In the genomic region with DNA sequence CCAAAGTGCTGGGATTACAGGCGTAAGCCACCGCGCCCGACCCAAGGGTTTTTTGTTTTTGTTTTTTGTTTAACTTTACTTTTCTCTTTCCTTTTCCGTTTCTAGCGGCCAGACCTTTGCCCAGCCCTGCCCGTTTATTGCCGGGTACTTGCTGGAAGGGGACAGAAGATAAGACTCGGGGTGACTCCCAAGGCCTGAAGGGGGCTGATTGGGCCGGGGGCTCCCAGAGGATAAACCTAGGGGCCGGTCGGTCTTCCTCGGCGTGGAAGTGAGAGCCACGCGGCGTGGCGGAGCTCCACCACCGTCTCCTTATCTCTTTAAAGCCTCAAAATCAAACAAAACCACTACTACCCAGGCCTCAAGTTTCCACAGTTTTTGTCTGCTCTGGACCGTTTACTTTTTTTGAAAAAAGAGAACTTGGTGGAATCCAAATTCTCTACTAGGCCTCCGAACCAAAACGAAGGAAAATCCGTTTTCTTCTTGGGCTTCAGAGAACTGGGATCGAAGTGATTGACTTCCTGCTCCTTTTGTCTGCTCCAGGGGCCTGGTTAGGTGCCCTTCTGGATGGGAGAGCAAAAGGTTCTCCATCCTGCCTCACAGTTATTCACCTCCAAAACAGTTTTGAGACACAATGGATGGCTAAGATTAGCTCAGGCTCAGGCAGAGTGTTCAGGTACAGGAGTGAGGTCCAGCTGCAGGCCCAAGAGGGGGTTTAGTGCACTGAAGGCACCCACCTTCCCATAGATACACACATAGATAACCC, we compare ENCODE assay signal across 19 cellular contexts. TPM values are rescaled to one million over a fixed set of nuclear protein-coding genes. Genes with fewer than 3 reads are reported as not detected.
DNase-seq lines count a peak whose midpoint lies in the region; TF ChIP-seq lines count a peak whose summit lies in the region.
"Had no signal": no experiment of that assay in that cellular context is flagged by ENCODE, and none has a peak within 500 bp of the region (broad histone marks: within the 10 kb centered on the region; RNA-seq: fewer than 3 reads in every experiment).

No MANE protein-coding gene starts in this region.

- no peaks in the 10 kb centered on the region for H3F3A ChIP-seq in Loucy (ENCODE audit: low read depth)

- no peak overlapping the region for H2AFZ ChIP-seq in Loucy (ENCODE audit: low read length)
- H2AFZ ChIP-seq in osteoblast (ENCODE audit: low read length) = no peak overlapping the region

- H3K9me2 ChIP-seq in Loucy (replicated peaks; ENCODE audit: low read depth, low read length) = no peaks in the 10 kb centered on the region

- H4K20me1 ChIP-seq in Loucy (ENCODE audit: insufficient read depth, low read length, poor library complexity, severe bottlenecking) (peaks cover 15% of the 10 kb centered on the region), osteoblast (ENCODE audit: insufficient read depth, low read length) (peaks cover 2% of the 10 kb centered on the region)

- intact Hi-C loops in dorsolateral prefrontal cortex (cut with DNase I) = no loop called here

- H3K9me3 ChIP-seq in Loucy (ENCODE audit: insufficient read depth, low read depth, low read length) = no peaks in the 10 kb centered on the region
- H3K9me3 ChIP-seq in osteoblast (ENCODE audit: low read depth, low read length) = no peaks in the 10 kb centered on the region
- H3K9me3 ChIP-seq: neutrophil had no signal

- H3K27me3 ChIP-seq in Loucy (ENCODE audit: insufficient read depth, low read length, poor library complexity, severe bottlenecking) (no peaks in the 10 kb centered on the region), osteoblast (ENCODE audit: insufficient read depth, low read length) (peaks cover 100% of the 10 kb centered on the region), dorsolateral prefrontal cortex (peaks cover 22 to 100% (median 100%) of the 10 kb centered on the region in 45 donors)

- H3K79me2 ChIP-seq in Loucy (ENCODE audit: insufficient read depth, low read length) = peaks cover 100% of the 10 kb centered on the region
- no peaks in the 10 kb centered on the region for H3K79me2 ChIP-seq in osteoblast (ENCODE audit: insufficient read depth, low read length)

- peak overlapping the region; percentile 25 for H3K4me3 Mint-ChIP-seq in T-helper 2 cell treated with Interferon-gamma antibody and Interleukin-4, amounts not matched to agents 5 μg/mL and 100 μg/mL, for 36 hours

- H3K36me3 ChIP-seq in Loucy (ENCODE audit: insufficient read depth, low read length) (peaks cover 10% of the 10 kb centered on the region; the same call in 1 of the 2 replicates), osteoblast (ENCODE audit: insufficient read depth, low read length) (no peaks in the 10 kb centered on the region)
- H3K36me3 ChIP-seq: neutrophil had no signal

- H3K4me1 ChIP-seq in Loucy (ENCODE audit: insufficient read depth, low read length, poor library complexity, severe bottlenecking) = peaks cover 62% of the 10 kb centered on the region
- no peaks in the 10 kb centered on the region for H3K4me1 ChIP-seq in osteoblast (ENCODE audit: insufficient read depth, low read length)

- H3K27ac ChIP-seq in osteoblast (ENCODE audit: low read depth, low read length) = no peak overlapping the region
- H3K27ac ChIP-seq in dorsolateral prefrontal cortex = no peak overlapping the region
- H3K27ac ChIP-seq: C4-2B, HL-60, neutrophil had no signal

- H3K4me1 Mint-ChIP-seq in T-helper 2 cell treated with Interferon-gamma antibody and Interleukin-4, amounts not matched to agents 5 μg/mL and 100 μg/mL, for 36 hours (ENCODE audit: low read depth) = peaks cover 3% of the 10 kb centered on the region

- H3K9me3 Mint-ChIP-seq in T-helper 2 cell treated with Interferon-gamma antibody and Interleukin-4, amounts not matched to agents 5 μg/mL and 100 μg/mL, for 36 hours = no peaks in the 10 kb centered on the region
- H3K9me3 Mint-ChIP-seq: activated CD4-positive, alpha-beta memory T cell treated with anti-CD3 and anti-CD28 coated beads, Interleukin-2, amount 10 ng/mL, durations not matched to agents 7 days and 5 days had no signal

- H3K4me3 ChIP-seq in Loucy (ENCODE audit: low read length, poor library complexity, severe bottlenecking) (peak overlapping the region; percentile 89), osteoblast (ENCODE audit: insufficient read depth, low read length) (no peak overlapping the region), dorsolateral prefrontal cortex (no peak overlapping the region)

- H3K27ac Mint-ChIP-seq in T-helper 2 cell treated with Interferon-gamma antibody and Interleukin-4, amounts not matched to agents 5 μg/mL and 100 μg/mL, for 36 hours = no peak overlapping the region
- H3K27ac Mint-ChIP-seq: activated CD4-positive, alpha-beta memory T cell treated with anti-CD3 and anti-CD28 coated beads, Interleukin-2, amount 10 ng/mL, durations not matched to agents 7 days and 5 days had no signal

- H3K9ac ChIP-seq in Loucy (ENCODE audit: low read depth, low read length, poor library complexity, severe bottlenecking) = peak overlapping the region; percentile 98

- H3K36me3 Mint-ChIP-seq in T-helper 2 cell treated with Interferon-gamma antibody and Interleukin-4, amounts not matched to agents 5 μg/mL and 100 μg/mL, for 36 hours (ENCODE audit: low read depth) = no peaks in the 10 kb centered on the region

- H3K4me2 ChIP-seq in Loucy (ENCODE audit: low read depth, low read length, poor library complexity, severe bottlenecking) = peak overlapping the region; percentile 95
- H3K4me2 ChIP-seq in osteoblast (ENCODE audit: insufficient read depth, low read length) = no peak overlapping the region

- no peak for TF ChIP-seq CTCF in Loucy (conservative IDR thresholded peaks at IDR 0.05; ENCODE audit: low read length)
- no peak for TF ChIP-seq CTCF in osteoblast (IDR thresholded peaks at IDR 0.05; ENCODE audit: extremely low read depth, low read depth, low read length)
- no peak for TF ChIP-seq CTCF in dorsolateral prefrontal cortex (IDR thresholded peaks at IDR 0.05 in 54 of 56, conservative IDR thresholded peaks at IDR 0.05 in 2 of 56; ENCODE audit: low read depth in 1 of 56, partially characterized antibody in 56 of 56)

- peaks cover 95% of the 10 kb centered on the region for H3K27me3 Mint-ChIP-seq in T-helper 2 cell treated with Interferon-gamma antibody and Interleukin-4, amounts not matched to agents 5 μg/mL and 100 μg/mL, for 36 hours (ENCODE audit: low read depth)

- DNase-seq in T-helper 2 cell treated with Interferon-gamma antibody and Interleukin-4, amounts not matched to agents 5 μg/mL and 100 μg/mL, for 36 hours (ENCODE audit: low spot score) = no peak
- DNase-seq in T-helper 2 cell (no peak), ecto neural progenitor cell (ENCODE audit: low spot score) (peak; percentile 44), osteoblast (ENCODE audit: insufficient read length, low spot score, missing footprints) (peak; percentile 77), NCI-H748 treated with DMSO at 0.1 percent for 48 hours (lab: John Stamatoyannopoulos, UW) (no peak), dorsolateral prefrontal cortex (no peak)
- DNase-seq in activated CD8-positive, alpha-beta memory T cell treated with anti-CD3 and anti-CD28 coated beads for 24 hours = no peak
- DNase-seq: activated CD4-positive, alpha-beta memory T cell treated with anti-CD3 and anti-CD28 coated beads, Interleukin-2, amount 10 ng/mL, durations not matched to agents 7 days and 5 days; cerebellar nuclear complex; DMS79; NCI-H1436; SHP77 treated with DMSO at 0.1 percent for 48 hours; stimulated activated CD4-positive, alpha-beta T cell treated with anti-CD3 and anti-CD28 coated beads, Interleukin-4, amount 100 ng/mL, for 1 hour; trophoblast cell had no signal

RNA-seq across cellular contexts. Expression of a gene that starts 8.5 kb away (rescaled TPM):
- total RNA-seq in osteoblast = not detected in 2 replicates
- not detected for total RNA-seq in dorsolateral prefrontal cortex
- total RNA-seq: frontal cortex had no signal

RNA-seq across cellular contexts. Expression of a gene that starts 19.5 kb away (rescaled TPM):
- total RNA-seq in osteoblast (not detected in 2 replicates), dorsolateral prefrontal cortex (not detected)
- total RNA-seq: activated CD4-positive, alpha-beta memory T cell treated with anti-CD3 and anti-CD28 coated beads, Interleukin-2, amount 10 ng/mL, durations not matched to agents 7 days and 5 days; frontal cortex had no signal

RNA-seq across cellular contexts. Expression of a gene that starts 23.8 kb away (rescaled TPM):
- 0.36 TPM in 1 of 2 replicates, not detected in the other for total RNA-seq in osteoblast
- total RNA-seq in dorsolateral prefrontal cortex = under 1 TPM in 7 of 120 experiments, not detected in 113; 0.37 to 0.69 (median 0.42) TPM
- total RNA-seq: frontal cortex had no signal

RNA-seq across cellular contexts. Expression of a gene that starts 29.8 kb away (rescaled TPM):
- total RNA-seq in osteoblast (0.59 and 0.72 TPM in 2 replicates), dorsolateral prefrontal cortex (under 1 TPM in 4 of 120 experiments, not detected in 116; 0.26 to 0.35 (median 0.29) TPM)
- total RNA-seq: frontal cortex had no signal

RNA-seq across cellular contexts. Expression of a gene that starts 41.0 kb away (rescaled TPM):
- total RNA-seq in osteoblast = not detected in 2 replicates
- total RNA-seq in dorsolateral prefrontal cortex = under 1 TPM in 1 of 120 experiments, not detected in 119; 0.23 TPM
- total RNA-seq: frontal cortex had no signal

Comparison
In these comparisons a context has a peak if more than half of its experiments do, and no peak if none do; other contexts are left out.
1. DNase-seq: peak in ecto neural progenitor cell (single experiment) and osteoblast (single experiment); none in T-helper 2 cell treated with Interferon-gamma antibody and Interleukin-4, amounts not matched to agents 5 μg/mL and 100 μg/mL, for 36 hours (single experiment), T-helper 2 cell (0 of 5), NCI-H748 treated with DMSO at 0.1 percent for 48 hours (single experiment), activated CD8-positive, alpha-beta memory T cell treated with anti-CD3 and anti-CD28 coated beads for 24 hours (single experiment) and dorsolateral prefrontal cortex (0 of 10).